Comparison of ENCODE assay signal across 27 cellular contexts in genomic region chr7:146027243-146027642, GRCh38.
A peak's percentile ranks its signal among the peaks of the same experiment; 100 is the strongest.
DNase-seq lines count a peak whose midpoint lies in the region; ATAC-seq, FAIRE-seq and TF ChIP-seq lines count a peak whose summit lies in the region.
"Had no signal": no experiment of that assay in that cellular context is flagged by ENCODE, and none has a peak within 500 bp of the region (broad histone marks: within the 10 kb centered on the region; RNA-seq: fewer than 3 reads in every experiment).

No MANE protein-coding gene starts in this region.

- no peak overlapping the region for H3K4me2 ChIP-seq in K562 (ENCODE audit: insufficient read depth, low read length)
- H3K4me2 ChIP-seq: BLaER1 had no signal

- H4K20me1 ChIP-seq in K562 (replicated peaks; ENCODE audit: control insufficient read depth, insufficient read depth, low read length), result no peaks in the 10 kb centered on the region
- H4K20me1 ChIP-seq: BLaER1 had no signal

- H3K36me3 ChIP-seq in K562 (ENCODE audit: control insufficient read depth, insufficient read depth, low read length) (0 out of 3 replicates have a peak, but pooled peaks cover 3% of the 10 kb centered on the region), kidney (ENCODE audit: control insufficient read depth in 1 of 2, insufficient read depth in 2 of 2, low read length in 2 of 2) (no peaks in the 10 kb centered on the region)
- H3K36me3 ChIP-seq: BE2C, BLaER1 had no signal

- no peaks in the 10 kb centered on the region for H3K36me3 Mint-ChIP-seq in progenitor cell of endocrine pancreas (ENCODE audit: insufficient read depth)
- H3K36me3 Mint-ChIP-seq: CD14-positive monocyte; CD4-positive, alpha-beta memory T cell; CD4-positive, CD25-positive, alpha-beta regulatory T cell; CD8-positive, alpha-beta memory T cell had no signal

- H3K9ac ChIP-seq in K562 (ENCODE audit: insufficient read depth in 1 of 2, low read depth in 2 of 2, low read length in 2 of 2), result no peak overlapping the region
- H3K9ac ChIP-seq in kidney (ENCODE audit: low read length in 2 of 2), result no peak overlapping the region
- H3K9ac ChIP-seq: BLaER1 had no signal

- in situ Hi-C loops in K562 (cut with MboI), result no loop called here

- no peaks in the 10 kb centered on the region for H3K9me1 ChIP-seq in K562 (ENCODE audit: control insufficient read depth, insufficient read depth, low read length)

- H3K9me3 ChIP-seq in K562 (replicated peaks; ENCODE audit: control insufficient read depth, insufficient read depth, low read depth, low read length), result no peaks in the 10 kb centered on the region
- peaks cover 0 to 2% of the 10 kb centered on the region in 2 donors for H3K9me3 ChIP-seq in kidney (ENCODE audit: control insufficient read depth in 1 of 2, low read length in 2 of 2)
- H3K9me3 ChIP-seq: BE2C, BLaER1 had no signal

- ATAC-seq in K562, result no peak

- TF ChIP-seq EP300 in K562 (IDR thresholded peaks at IDR 0.05; ENCODE audit: low read length), result no peak

- no peaks in the 10 kb centered on the region for H3K79me2 ChIP-seq in K562 (ENCODE audit: control insufficient read depth, insufficient read depth, low read length)

- TF ChIP-seq RAD21 in K562 (CRISPR knock-in tag; conservative IDR thresholded peaks at IDR 0.05 in 1 of 2, IDR thresholded peaks at IDR 0.05 in 1 of 2), result no peak

- no peaks in the 10 kb centered on the region for H3K4me1 ChIP-seq in K562 (replicated peaks in 1 of 2; ENCODE audit: control insufficient read depth in 2 of 2, insufficient read depth in 2 of 2, low read length in 2 of 2)
- H3K4me1 ChIP-seq in kidney (ENCODE audit: control insufficient read depth in 1 of 2, insufficient read depth in 1 of 2, low read depth in 1 of 2, low read length in 2 of 2), result no peaks in the 10 kb centered on the region
- H3K4me1 ChIP-seq: BE2C, BLaER1 had no signal

- H3K27ac Mint-ChIP-seq in progenitor cell of endocrine pancreas, result no peak overlapping the region
- H3K27ac Mint-ChIP-seq: CD14-positive monocyte; CD4-positive, alpha-beta memory T cell; CD4-positive, CD25-positive, alpha-beta regulatory T cell; CD8-positive, alpha-beta memory T cell had no signal

- CTCF ChIA-PET in K562 (lab: Yijun Ruan, JAX; ENCODE audit: low intra/inter-chr PET ratio), result interaction anchor here (0.7 kb wide), 1 partner anchor 1381 kb away, joined by 3 read pairs; no protein-coding TSS in a partner anchor

- no TSS peak for BruUV-seq in K562 (replicated peaks; lab: Mats Ljungman, UMichigan)

- H3K4me3 Mint-ChIP-seq in progenitor cell of endocrine pancreas (ENCODE audit: low read depth), result no peak overlapping the region
- H3K4me3 Mint-ChIP-seq: CD14-positive monocyte; CD4-positive, alpha-beta memory T cell; CD4-positive, CD25-positive, alpha-beta regulatory T cell; CD8-positive, alpha-beta memory T cell had no signal

- DNase-seq in RCC 7860 (ENCODE audit: low spot score) (no peak), K562 (ENCODE audit: extremely low read depth in 1 of 4, low spot score in 3 of 4) (no peak), kidney (no peak), progenitor cell of endocrine pancreas (ENCODE audit: low spot score, unreplicated experiment) (no peak), putamen (ENCODE audit: low spot score) (no peak), NCI-H82 treated with DMSO at 0.1 percent for 48 hours (lab: John Stamatoyannopoulos, UW; ENCODE audit: unreplicated experiment) (no peak)
- no peak for DNase-seq in stimulated activated naive CD4-positive, alpha-beta T cell (lab: John Stamatoyannopoulos, UW)
- DNase-seq: ACHN; BE2C; C1 segment of cervical spinal cord; CD4-positive, alpha-beta memory T cell; CD4-positive, CD25-positive, alpha-beta regulatory T cell; CD8-positive, alpha-beta memory T cell; COR-L47; DMS 273 treated with DMSO at 0.1 percent for 48 hours; DMS153; DMS53; DMS79; DND-41; EL; GF-D8 had no signal

- H3K27ac ChIP-seq in K562 (ENCODE audit: extremely low read depth, low read depth, low read length) (no peak overlapping the region), kidney (ENCODE audit: low read depth in 2 of 2, low read length in 2 of 2) (no peak overlapping the region)
- H3K27ac ChIP-seq: 22Rv1, BLaER1 had no signal

- no peaks in the 10 kb centered on the region for H3K27me3 Mint-ChIP-seq in progenitor cell of endocrine pancreas
- H3K27me3 Mint-ChIP-seq: CD4-positive, alpha-beta memory T cell; CD4-positive, CD25-positive, alpha-beta regulatory T cell; CD8-positive, alpha-beta memory T cell had no signal

- POLR2A ChIA-PET in K562 (lab: Yijun Ruan, JAX), result no interaction called here

- peak; percentile 89 for FAIRE-seq in A204.1 (lab: Jason Lieb, UNC)
- peak; percentile 37 for FAIRE-seq in RCC 7860 (lab: Jason Lieb, UNC)
- no peak for FAIRE-seq in K562 (lab: Jason Lieb, UNC)
- peak; percentile 76 for FAIRE-seq in kidney (lab: Jason Lieb, UNC)
- FAIRE-seq: GM12891, GM19239 had no signal

- intact Hi-C loops in K562 (cut with micrococcal nuclease) (no loop called here), kidney (cut with DNase I) (no loop called here)

- H3K4me3 ChIP-seq in K562, result no peak overlapping the region
- no peak overlapping the region for H3K4me3 ChIP-seq in kidney (ENCODE audit: low read length in 2 of 2)
- H3K4me3 ChIP-seq: BLaER1 had no signal

- no peaks in the 10 kb centered on the region for H3K4me1 Mint-ChIP-seq in progenitor cell of endocrine pancreas (ENCODE audit: low read depth)
- H3K4me1 Mint-ChIP-seq: CD14-positive monocyte; CD4-positive, alpha-beta memory T cell; CD4-positive, CD25-positive, alpha-beta regulatory T cell; CD8-positive, alpha-beta memory T cell had no signal

- H3K9me3 Mint-ChIP-seq in progenitor cell of endocrine pancreas (ENCODE audit: low read depth), result peaks cover 3% of the 10 kb centered on the region

- no peak for TF ChIP-seq POLR2A in K562 (conservative IDR thresholded peaks at IDR 0.05)

- TF ChIP-seq CTCF in K562 (IDR thresholded peaks at IDR 0.05 in 2 of 3, conservative IDR thresholded peaks at IDR 0.05 in 1 of 3; ENCODE audit: insufficient read depth in 2 of 3, low read depth in 1 of 3, low read length in 3 of 3) (no peak), kidney (IDR thresholded peaks at IDR 0.05; ENCODE audit: borderline replicate concordance, extremely low read depth, insufficient read depth) (no peak), progenitor cell of endocrine pancreas (IDR thresholded peaks at IDR 0.05; ENCODE audit: unreplicated experiment) (no peak)

- no peak overlapping the region for H2AFZ ChIP-seq in K562 (ENCODE audit: low read depth, low read length)

- no peaks in the 10 kb centered on the region for H3K27me3 ChIP-seq in K562 (ENCODE audit: control insufficient read depth in 2 of 2, insufficient read depth in 2 of 2, low read length in 2 of 2)
- H3K27me3 ChIP-seq: BE2C, BLaER1 had no signal

TF ChIP-seq in K562, 482 proteins besides CTCF, POLR2A, EP300 and RAD21:
- TF ChIP-seq DACH1 (IDR thresholded peaks at IDR 0.05; ENCODE audit: partially characterized antibody) (peak; percentile 98), FOXA3 (CRISPR knock-in tag; conservative IDR thresholded peaks at IDR 0.05 in 1 of 2, IDR thresholded peaks at IDR 0.05 in 1 of 2) (no peak), XRCC3 (IDR thresholded peaks at IDR 0.05) (no peak), POU5F1 (IDR thresholded peaks at IDR 0.05; ENCODE audit: borderline replicate concordance, low read depth, low read length, partially characterized antibody) (no peak)
